24 cellular contexts compared by ENCODE assay signal in the genomic region with DNA sequence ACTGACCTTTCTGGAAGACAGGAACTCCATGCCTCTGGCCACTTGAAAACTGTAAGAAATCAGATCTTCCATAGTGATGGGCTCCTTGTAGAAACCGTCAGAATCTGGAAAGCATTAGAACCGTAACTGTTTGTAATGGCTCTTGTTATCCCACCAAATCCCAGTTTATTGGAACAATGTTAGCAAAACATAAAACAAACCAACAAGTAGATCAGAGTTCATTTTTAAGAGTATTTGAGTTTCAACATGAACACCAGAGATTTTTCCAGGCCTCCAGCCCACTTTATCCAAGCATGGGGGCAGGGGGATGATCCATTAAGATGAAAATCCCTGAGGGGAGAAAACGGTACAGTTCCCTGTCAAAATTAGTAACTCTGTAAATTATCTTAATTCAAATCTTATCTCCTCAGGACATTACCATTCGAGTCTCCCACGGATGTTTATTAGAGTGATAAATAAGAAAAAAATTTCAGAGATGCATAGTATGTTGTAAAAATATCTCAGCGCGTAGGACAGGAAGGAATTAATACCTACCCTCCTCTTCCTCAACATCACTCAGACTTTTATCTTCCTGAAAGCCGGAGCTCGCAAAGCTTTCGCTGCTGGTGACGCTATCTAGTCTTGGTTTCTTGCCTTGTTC.
A peak's percentile ranks its signal among the peaks of the same experiment; 100 is the strongest.
DNase-seq lines count a peak whose midpoint lies in the region; ATAC-seq, FAIRE-seq and TF ChIP-seq lines count a peak whose summit lies in the region.
"Had no signal": no experiment of that assay in that cellular context is flagged by ENCODE, and none has a peak within 500 bp of the region (broad histone marks: within the 10 kb centered on the region; RNA-seq: fewer than 3 reads in every experiment).

No MANE protein-coding gene starts in this region.

- TF ChIP-seq CTCF in OCI-LY3 (IDR thresholded peaks at IDR 0.05; ENCODE audit: low read depth, low read length) (no peak), endothelial cell of umbilical vein (IDR thresholded peaks at IDR 0.05; ENCODE audit: extremely low read depth in 1 of 2, insufficient read depth in 1 of 2, low read depth in 1 of 2, low read length in 2 of 2) (no peak)

- H3K9me1 ChIP-seq in endothelial cell of umbilical vein (replicated peaks; ENCODE audit: control insufficient read depth, extremely low read depth, insufficient read depth, low read length), result no peaks in the 10 kb centered on the region

- H4K20me1 ChIP-seq in OCI-LY3 (ENCODE audit: insufficient read depth, low read length) (no peaks in the 10 kb centered on the region), endothelial cell of umbilical vein (replicated peaks; ENCODE audit: control insufficient read depth, extremely low read depth, insufficient read depth, low read length) (no peaks in the 10 kb centered on the region)

- H3K79me2 ChIP-seq in OCI-LY3 (ENCODE audit: low read length), result no peaks in the 10 kb centered on the region
- no peaks in the 10 kb centered on the region for H3K79me2 ChIP-seq in endothelial cell of umbilical vein (ENCODE audit: control insufficient read depth, insufficient read depth, low read length)

- no TSS peak for BruUV-seq in endothelial cell of umbilical vein (replicated peaks; lab: Mats Ljungman, UMichigan)

- H3K4me1 ChIP-seq in OCI-LY3 (ENCODE audit: low read length) (peaks cover 48% of the 10 kb centered on the region), endothelial cell of umbilical vein (ENCODE audit: control insufficient read depth, extremely low read depth, insufficient read depth, low read length) (peaks cover 45% of the 10 kb centered on the region)
- H3K4me1 ChIP-seq: prostate gland had no signal

- no peaks in the 10 kb centered on the region for H3K9me3 ChIP-seq in OCI-LY3 (ENCODE audit: insufficient read depth, low read length)
- no peaks in the 10 kb centered on the region for H3K9me3 ChIP-seq in endothelial cell of umbilical vein (replicated peaks; ENCODE audit: control insufficient read depth, insufficient read depth, low read length)
- H3K9me3 ChIP-seq: lower lobe of right lung, prostate gland, tibial artery had no signal

- H3K9ac ChIP-seq in OCI-LY3 (ENCODE audit: low read length) (no peak overlapping the region), endothelial cell of umbilical vein (replicated peaks; ENCODE audit: extremely low read depth, insufficient read depth, low read length) (peak overlapping the region; percentile 28)

- intact Hi-C loops in endothelial cell of umbilical vein (cut with micrococcal nuclease) (no loop called here), sciatic nerve (cut with DNase I) (no loop called here), left colon (cut with DNase I, micrococcal nuclease) (loop anchor here in 1 of 2 donors (5.0 kb wide), 1 partner anchor 315 kb away; no protein-coding TSS in a partner anchor)

- H3K4me3 ChIP-seq in OCI-LY3 (ENCODE audit: low read length) (no peak overlapping the region), endothelial cell of umbilical vein (replicated peaks in 1 of 3; ENCODE audit: insufficient read depth in 1 of 3, low read depth in 1 of 3, low read length in 3 of 3) (no peak overlapping the region)
- H3K4me3 ChIP-seq: GM23338, lower lobe of right lung, prostate gland, tibial artery had no signal

- DNase-seq in ELR (ENCODE audit: low read depth) (peak; percentile 83), endothelial cell of umbilical vein (ENCODE audit: low read depth, low spot score) (peak; percentile 40), sciatic nerve (ENCODE audit: low spot score) (no peak), NCI-H446 (lab: John Stamatoyannopoulos, UW) (no peak), left colon (no peak), NOMO-1 treated with dmso at 0.1 percent for 144 hours (lab: John Stamatoyannopoulos, UW; ENCODE audit: unreplicated experiment) (no peak), NCI-H187 treated with DMSO at 0.1 percent for 48 hours (lab: John Stamatoyannopoulos, UW) (no peak)
- DNase-seq: activated B cell treated with CpG ODN at 0.5 μM for 24 hours; activated CD4-positive, alpha-beta T cell treated with anti-CD3 and anti-CD28 coated beads, Interleukin-2, amount 50 U/mL, for 4 hours; CD8-positive, alpha-beta T cell; cerebellar nuclear complex; DMS153; erythroblast; GF-D8; islet precursor cell; KG1; lower lobe of right lung; NCI-H526; RPMI8226; stimulated activated naive CD8-positive, alpha-beta T cell treated with anti-CD3 and anti-CD28 coated beads, Interleukin-15, amount 100 ng/mL, for 72 hours; tibial artery had no signal

- H2AFZ ChIP-seq in OCI-LY3 (ENCODE audit: low read depth, low read length), result no peak overlapping the region
- H2AFZ ChIP-seq in endothelial cell of umbilical vein (ENCODE audit: low read depth, low read length), result peak overlapping the region; percentile 27
- H2AFZ ChIP-seq: GM23338 had no signal

- CTCF ChIA-PET in endothelial cell of umbilical vein (lab: Charles Lee), result interaction anchor here (0.6 to 3.3 kb wide), 11 partner anchors 7 to 494 kb away, joined by 3 to 28 read pairs (median 5); a partner anchor contains a TSS

- TF ChIP-seq POLR2A in endothelial cell of umbilical vein (IDR thresholded peaks at IDR 0.05; ENCODE audit: low read depth, low read length), result no peak

- no peaks in the 10 kb centered on the region for H3K27me3 ChIP-seq in OCI-LY3 (ENCODE audit: low read depth, low read length)
- no peaks in the 10 kb centered on the region for H3K27me3 ChIP-seq in endothelial cell of umbilical vein (ENCODE audit: control insufficient read depth in 2 of 2, insufficient read depth in 2 of 2, low read length in 2 of 2)
- H3K27me3 ChIP-seq: tibial artery had no signal

- peak; percentile 32 for ATAC-seq in sciatic nerve
- no peak for ATAC-seq in left colon
- ATAC-seq: CD8-positive, alpha-beta T cell; GM23338; lower lobe of right lung; stimulated activated naive CD8-positive, alpha-beta T cell treated with anti-CD3 and anti-CD28 coated beads, Interleukin-15, amount 100 ng/mL, for 72 hours had no signal

- H3K4me2 ChIP-seq in OCI-LY3 (ENCODE audit: low read length), result peak overlapping the region; percentile 30
- peak overlapping the region; percentile 77 for H3K4me2 ChIP-seq in endothelial cell of umbilical vein (ENCODE audit: insufficient read depth, low read length)
- H3K4me2 ChIP-seq: GM23338 had no signal

- no peak overlapping the region for H3K27ac ChIP-seq in OCI-LY3 (ENCODE audit: low read length)
- peak overlapping the region; percentile 86 for H3K27ac ChIP-seq in endothelial cell of umbilical vein (ENCODE audit: insufficient read depth, low read depth, low read length)
- H3K27ac ChIP-seq: lower lobe of right lung, prostate gland, tibial artery had no signal

- FAIRE-seq in endothelial cell of umbilical vein (lab: Jason Lieb, UNC), result no peak

- dilution Hi-C loops in endothelial cell of umbilical vein (cut with MboI; ENCODE audit: extremely low pct_ligation_motif_present, low sequenced_read_pairs), result loop anchor here (25.0 kb wide), 1 partner anchor 165 kb away; a partner anchor contains a TSS

- H3K36me3 ChIP-seq in OCI-LY3 (replicated peaks; ENCODE audit: low read depth, low read length), result no peaks in the 10 kb centered on the region
- H3K36me3 ChIP-seq in endothelial cell of umbilical vein (ENCODE audit: control insufficient read depth in 2 of 2, extremely low read depth in 1 of 2, insufficient read depth in 2 of 2, low read length in 2 of 2), result peaks cover 2 to 4% of the 10 kb centered on the region in 2 experiments
- H3K36me3 ChIP-seq: lower lobe of right lung, prostate gland, tibial artery had no signal

- POLR2A ChIA-PET in endothelial cell of umbilical vein (lab: Charles Lee), result no interaction called here

TF ChIP-seq in endothelial cell of umbilical vein, 7 proteins besides CTCF, POLR2A, EP300 and RAD21:
- TF ChIP-seq GATA2 (IDR thresholded peaks at IDR 0.05; ENCODE audit: insufficient read depth, insufficient read length, low read depth, low read length) (peak; percentile 90), JUN (IDR thresholded peaks at IDR 0.05; ENCODE audit: borderline replicate concordance, insufficient read depth, insufficient read length, low read depth) (no peak), MYC (IDR thresholded peaks at IDR 0.05; ENCODE audit: low read depth, low read length) (no peak), EZH2 (IDR thresholded peaks at IDR 0.05; ENCODE audit: borderline replicate concordance, low read depth, low read length, severe bottlenecking) (no peak), FOS (IDR thresholded peaks at IDR 0.05; ENCODE audit: borderline replicate concordance, insufficient read depth, low read length) (peak; percentile 14), POLR2AphosphoS5 (IDR thresholded peaks at IDR 0.05; ENCODE audit: insufficient read depth, low read depth, low read length) (no peak)
- TF ChIP-seq, protein P1, sequence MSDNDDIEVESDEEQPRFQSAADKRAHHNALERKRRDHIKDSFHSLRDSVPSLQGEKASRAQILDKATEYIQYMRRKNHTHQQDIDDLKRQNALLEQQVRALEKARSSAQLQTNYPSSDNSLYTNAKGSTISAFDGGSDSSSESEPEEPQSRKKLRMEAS (IDR thresholded peaks at IDR 0.05; ENCODE audit: insufficient read depth, insufficient read length), result no peak
TF ChIP-seq in endothelial cell of umbilical vein: peak in this region for 2.

Comparison
In these comparisons a context has a peak if more than half of its experiments do, and no peak if none do; other contexts are left out.
1. DNase-seq: peak in ELR (single experiment) and endothelial cell of umbilical vein (single experiment); none in sciatic nerve (single experiment), NCI-H446 (0 of 2), left colon (0 of 2), NOMO-1 treated with dmso at 0.1 percent for 144 hours (single experiment) and NCI-H187 treated with DMSO at 0.1 percent for 48 hours (single experiment).